Comparison of ENCODE assay signal across 12 cellular contexts in genomic region chr7:12434012-12434642, GRCh38. TPM values are rescaled to one million over a fixed set of nuclear protein-coding genes. Genes with fewer than 3 reads are reported as not detected.
DNase-seq lines count a peak whose midpoint lies in the region; ATAC-seq, FAIRE-seq and TF ChIP-seq lines count a peak whose summit lies in the region.
"Had no signal": no experiment of that assay in that cellular context is flagged by ENCODE, and none has a peak within 500 bp of the region (broad histone marks: within the 10 kb centered on the region; RNA-seq: fewer than 3 reads in every experiment).

No MANE protein-coding gene starts in this region.

- peaks cover 0 to 5% of the 10 kb centered on the region in 2 experiments; a peak in 2 of 4 replicates for H3K4me1 ChIP-seq in SK-N-SH (ENCODE audit: control insufficient read depth in 1 of 2, insufficient read depth in 2 of 2, low read depth in 1 of 2, low read length in 1 of 2)
- peaks cover 0 to 3% of the 10 kb centered on the region in 2 experiments; a peak in 2 of 5 replicates for H3K4me1 ChIP-seq in K562 (replicated peaks in 1 of 2; ENCODE audit: control insufficient read depth in 2 of 2, insufficient read depth in 2 of 2, low read length in 2 of 2)

- no peak overlapping the region for H3K4me3 ChIP-seq in SK-N-SH (ENCODE audit: low read depth in 2 of 2, low read length in 1 of 2)
- H3K4me3 ChIP-seq in K562, result no peak overlapping the region
- H3K4me3 ChIP-seq: HAP-1 had no signal

- FAIRE-seq in K562 (lab: Jason Lieb, UNC), result peak; percentile 62

- H3K9ac ChIP-seq in SK-N-SH (no peak overlapping the region), K562 (ENCODE audit: insufficient read depth in 1 of 2, low read depth in 2 of 2, low read length in 2 of 2) (no peak overlapping the region)

- BruUV-seq in K562 (replicated peaks; lab: Mats Ljungman, UMichigan), result no TSS peak

- ATAC-seq in SK-N-SH treated with all-trans-retinoic acid at 6 μM for 48 hours, result no peak
- peak; percentile 58 for ATAC-seq in HG03565 (IDR thresholded peaks at IDR 0.05; ENCODE audit: unreplicated experiment)
- ATAC-seq in K562, result 0 out of 3 replicates have a peak, but pooled peaks have one; percentile 43
- no peak for ATAC-seq in HG03108 (IDR thresholded peaks at IDR 0.05; ENCODE audit: unreplicated experiment)
- ATAC-seq: activated CD8-positive, alpha-beta memory T cell treated with anti-CD3 and anti-CD28 coated beads, Interleukin-2, amount 10 ng/mL, durations not matched to agents 7 days and 5 days had no signal

- TF ChIP-seq EP300 in SK-N-SH (IDR thresholded peaks at IDR 0.05; ENCODE audit: borderline replicate concordance in 1 of 2, low read depth in 1 of 2, low read length in 1 of 2) (no peak), K562 (IDR thresholded peaks at IDR 0.05; ENCODE audit: low read length) (no peak)

- TF ChIP-seq CTCF in SK-N-SH (IDR thresholded peaks at IDR 0.05), result peak; percentile 82
- TF ChIP-seq CTCF in K562 (IDR thresholded peaks at IDR 0.05 in 2 of 3, conservative IDR thresholded peaks at IDR 0.05 in 1 of 3; ENCODE audit: insufficient read depth in 2 of 3, low read depth in 1 of 3, low read length in 3 of 3), result peak in 2 of 3 experiments; percentile 24 to 60; a peak in 3 of 6 replicates

- in situ Hi-C loops in K562 (cut with MboI), result no loop called here

- POLR2A ChIA-PET in SK-N-SH (lab: Yijun Ruan, JAX), result no interaction called here
- POLR2A ChIA-PET in K562 (lab: Yijun Ruan, JAX), result interaction anchor here (1.0 to 1.4 kb wide), 2 partner anchors 9 to 31 kb away, joined by 3 to 6 read pairs; partner anchors contain the start of gene VWDE

- H3F3A ChIP-seq in SK-N-SH (replicated peaks; ENCODE audit: insufficient read depth), result no peaks in the 10 kb centered on the region

- H3K9me1 ChIP-seq in K562 (ENCODE audit: control insufficient read depth, insufficient read depth, low read length), result no peaks in the 10 kb centered on the region

- H3K27me3 ChIP-seq in SK-N-SH (ENCODE audit: insufficient read depth), result 0 out of 2 replicates have a peak, but pooled peaks cover 2% of the 10 kb centered on the region
- H3K27me3 ChIP-seq in K562 (ENCODE audit: control insufficient read depth in 2 of 2, insufficient read depth in 2 of 2, low read length in 2 of 2), result no peaks in the 10 kb centered on the region

- H3K9me3 ChIP-seq in SK-N-SH (no peaks in the 10 kb centered on the region), K562 (replicated peaks; ENCODE audit: control insufficient read depth, insufficient read depth, low read depth, low read length) (no peaks in the 10 kb centered on the region)
- H3K9me3 ChIP-seq: HAP-1 had no signal

- H3K27ac ChIP-seq in SK-N-SH (ENCODE audit: low read depth in 2 of 2, low read length in 1 of 2), result no peak overlapping the region
- H3K27ac ChIP-seq in K562 (ENCODE audit: extremely low read depth, low read depth, low read length), result no peak overlapping the region

- no peak overlapping the region for H2AFZ ChIP-seq in SK-N-SH (ENCODE audit: low read depth)
- peak overlapping the region; percentile 29; the same call in 1 of the 2 replicates for H2AFZ ChIP-seq in K562 (ENCODE audit: low read depth, low read length)

- H3K9me2 ChIP-seq in SK-N-SH, result no peaks in the 10 kb centered on the region

- no peak for TF ChIP-seq POLR2A in K562 (conservative IDR thresholded peaks at IDR 0.05)

- DNase-seq in SK-N-SH (peak; percentile 29), K562 (ENCODE audit: extremely low read depth in 1 of 4, low spot score in 3 of 4) (peak in 1 of 4 experiments; percentile 14), renal cortical epithelial cell (ENCODE audit: low read depth) (peak; percentile 15), HK-2 (ENCODE audit: unreplicated experiment) (no peak)
- no peak for DNase-seq in stimulated activated CD4-positive, alpha-beta T cell treated with anti-CD3 and anti-CD28 coated beads, Interleukin-1b, Interleukin-23, amount 100 ng/mL, for 48 hours
- DNase-seq: activated CD8-positive, alpha-beta memory T cell treated with anti-CD3 and anti-CD28 coated beads, Interleukin-2, amount 10 ng/mL, durations not matched to agents 7 days and 5 days; CD8-positive, alpha-beta memory T cell; NCI-H226 had no signal

- H3K36me3 ChIP-seq in SK-N-SH (replicated peaks in 1 of 2; ENCODE audit: control insufficient read depth in 1 of 2, insufficient read depth in 2 of 2, low read length in 1 of 2), result no peaks in the 10 kb centered on the region
- H3K36me3 ChIP-seq in K562 (ENCODE audit: control insufficient read depth, insufficient read depth, low read length), result no peaks in the 10 kb centered on the region
- H3K36me3 ChIP-seq: HAP-1 had no signal

- H3K4me2 ChIP-seq in SK-N-SH, result no peak overlapping the region
- H3K4me2 ChIP-seq in K562 (ENCODE audit: insufficient read depth, low read length), result no peak overlapping the region

- CTCF ChIA-PET in SK-N-SH (lab: Yijun Ruan, JAX) (interaction anchor here (0.7 to 2.0 kb wide), 36 partner anchors 9 to 588 kb away, joined by 3 to 33 read pairs (median 5); partner anchors contain the start of gene VWDE), K562 (lab: Yijun Ruan, JAX; ENCODE audit: low intra/inter-chr PET ratio) (no interaction called here)

- H3K79me2 ChIP-seq in SK-N-SH (ENCODE audit: insufficient read depth) (no peaks in the 10 kb centered on the region), K562 (ENCODE audit: control insufficient read depth, insufficient read depth, low read length) (no peaks in the 10 kb centered on the region)

- TF ChIP-seq RAD21 in SK-N-SH (IDR thresholded peaks at IDR 0.05; ENCODE audit: low read length) (peak; percentile 62), K562 (CRISPR knock-in tag; conservative IDR thresholded peaks at IDR 0.05 in 1 of 2, IDR thresholded peaks at IDR 0.05 in 1 of 2) (peak in 1 of 2 experiments; percentile 35; a peak in 2 of 4 replicates)

- intact Hi-C loops in K562 (cut with micrococcal nuclease), result loop anchor here (1.0 kb wide), 1 partner anchor 62 kb away; no protein-coding TSS in a partner anchor

- no peaks in the 10 kb centered on the region for H4K20me1 ChIP-seq in SK-N-SH (ENCODE audit: insufficient read depth)
- H4K20me1 ChIP-seq in K562 (replicated peaks; ENCODE audit: control insufficient read depth, insufficient read depth, low read length), result no peaks in the 10 kb centered on the region

TF ChIP-seq in SK-N-SH, 30 proteins besides CTCF, POLR2A, EP300 and RAD21 (continues in another document):
- TF ChIP-seq FOXM1 (IDR thresholded peaks at IDR 0.05; ENCODE audit: low read depth) (no peak), TEAD4 (IDR thresholded peaks at IDR 0.05; ENCODE audit: borderline replicate concordance, insufficient read depth) (no peak), CHD2 (IDR thresholded peaks at IDR 0.05; ENCODE audit: low read length, partially characterized antibody) (no peak), RXRA (IDR thresholded peaks at IDR 0.05; ENCODE audit: borderline replicate concordance, low read depth) (no peak)

TF ChIP-seq in SK-N-SH treated with all-trans-retinoic acid at 6 μM for 48 hours, 23 proteins besides CTCF, POLR2A, EP300 and RAD21 (continues in another document):
- no peak for TF ChIP-seq PPARA (CRISPR knock-in tag; IDR thresholded peaks at IDR 0.05; ENCODE audit: borderline replicate concordance)
- no peak for TF ChIP-seq OSR1 (CRISPR knock-in tag; IDR thresholded peaks at IDR 0.05)
- no peak for TF ChIP-seq TOX (CRISPR knock-in tag; IDR thresholded peaks at IDR 0.05; ENCODE audit: borderline replicate concordance)

TF ChIP-seq in K562, 482 proteins besides CTCF, POLR2A, EP300 and RAD21 (continues in another document):
- TF ChIP-seq MEIS2 (IDR thresholded peaks at IDR 0.05; ENCODE audit: partially characterized antibody) (peak; percentile 34), TAF9B (IDR thresholded peaks at IDR 0.05; ENCODE audit: partially characterized antibody) (no peak), ESRRA (IDR thresholded peaks at IDR 0.05; ENCODE audit: borderline replicate concordance, low read depth) (no peak), TRIM28 (IDR thresholded peaks at IDR 0.05) (no peak), SMAD3 (CRISPR knock-in tag; conservative IDR thresholded peaks at IDR 0.05) (no peak)

RNA-seq across cellular contexts. Expression of gene VWDE, which starts 30.5 kb away (rescaled TPM):
- 0.03 TPM in 1 of 2 replicates, not detected in the other for polyA plus RNA-seq in SK-N-SH (2012; rRNA removed)
- under 0.01 and 0.04 TPM in 2 replicates for polyA plus RNA-seq in SK-N-SH (2012; cell fraction: cytosol; rRNA removed)
- polyA plus RNA-seq in SK-N-SH (2012; cell fraction: nucleus; rRNA removed), result 0.02 and 0.04 TPM in 2 replicates
- total RNA-seq in K562 (2011; cell fraction: chromatin; rRNA removed; ENCODE audit: low replicate concordance), result 232 and 720 TPM in 2 replicates
- total RNA-seq in K562 (2011; cell fraction: nucleolus; rRNA removed), result 107 and 158 TPM in 2 replicates
- total RNA-seq in K562 (2011; cell fraction: nucleoplasm; rRNA removed), result 188 and 193 TPM in 2 replicates
- 58.9 and 63.1 TPM in 2 replicates for total RNA-seq in K562 (2014; rRNA removed)
- 125 and 149 TPM in 2 replicates for total RNA-seq in K562 (2014; rRNA removed; fragmentation: Illumina TruSeq; extraction: Trizol)
- total RNA-seq in K562 (2015; rRNA removed; fragmentation: Illumina TruSeq; extraction: Trizol), result 99.5 and 99.6 TPM in 2 replicates
- 89.3 and 92.6 TPM in 2 replicates for total RNA-seq in K562 (2021)
- polyA plus RNA-seq in K562 (2011; rRNA removed), result 154 and 162 TPM in 2 replicates
- polyA plus RNA-seq in K562 (2011; cell fraction: cytosol; rRNA removed), result 20.7 and 41.1 TPM in 2 replicates
- polyA plus RNA-seq in K562 (2011; cell fraction: nucleus; rRNA removed), result 473 and 611 TPM in 2 replicates
- polyA plus RNA-seq in K562 (2012), result 50.0 and 60.1 TPM in 2 replicates
- polyA plus RNA-seq in K562 (2014; fragmentation: Illumina TruSeq; extraction: Trizol), result 88.5 and 95.2 TPM in 2 replicates
- polyA plus RNA-seq in K562 (2014; fragmentation: Nextera tagmentation; extraction: Ambion mirVana), result 10 to 100 TPM; 40.6 to 51.0 TPM
- 89.6 and 116 TPM in 2 replicates for polyA plus RNA-seq in K562 (2014; rRNA removed)
- polyA minus RNA-seq in K562 (2011; rRNA and poly(A)+ RNA removed), result 192 and 222 TPM in 2 replicates
- polyA minus RNA-seq in K562 (2011; cell fraction: cytosol; rRNA and poly(A)+ RNA removed), result 32.4 and 41.3 TPM in 2 replicates
- 352 and 568 TPM in 2 replicates for polyA minus RNA-seq in K562 (2011; cell fraction: nucleus; rRNA and poly(A)+ RNA removed)
- 1.6 and 3.0 TPM in 2 replicates for total RNA-seq in renal cortical epithelial cell

Comparison
In these comparisons a context has a peak if more than half of its experiments do, and no peak if none do; other contexts are left out.
1. DNase-seq: peak in SK-N-SH (single experiment) and renal cortical epithelial cell (single experiment); none in stimulated activated CD4-positive, alpha-beta T cell treated with anti-CD3 and anti-CD28 coated beads, Interleukin-1b, Interleukin-23, amount 100 ng/mL, for 48 hours (single experiment) and HK-2 (single experiment).
2. ATAC-seq: peak in HG03565 (single experiment) and K562 (single experiment); none in SK-N-SH treated with all-trans-retinoic acid at 6 μM for 48 hours (single experiment) and HG03108 (single experiment).
3. RNA of gene VWDE, which starts 30.5 kb away (total RNA-seq): 58.9 to 720 TPM in K562; 1.6 to 3.0 TPM in renal cortical epithelial cell; every median in the first group is over 10 times any median in the second.
4. Of the 27 proteins assayed by ChIP-seq in both K562 and SK-N-SH: peak only in K562: none; only in SK-N-SH: none; in both: CTCF; in neither: 25; mixed calls (peak in some experiments, not most) for 1.